ENCODE assay signal across 2 cellular contexts in the genomic region with DNA sequence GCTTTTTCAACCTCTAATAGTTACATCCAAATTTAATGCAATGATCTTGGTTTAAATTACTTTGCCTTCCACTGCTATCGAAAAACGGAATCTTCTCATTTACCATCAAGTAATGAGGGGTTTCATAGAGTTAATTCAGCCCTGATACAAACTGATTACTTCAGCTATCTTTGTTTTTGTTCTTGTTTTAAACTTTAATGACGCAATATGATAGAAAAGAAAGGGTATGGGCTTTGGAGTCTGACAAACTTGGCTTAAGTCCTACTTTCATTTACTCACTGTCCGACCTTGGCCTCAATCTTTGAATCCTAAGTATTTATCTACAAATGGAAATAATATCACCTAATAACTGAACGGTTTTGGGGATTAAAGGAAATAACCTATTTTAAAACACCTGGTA.
A peak's percentile ranks its signal among the peaks of the same experiment; 100 is the strongest.
TF ChIP-seq lines count a peak whose summit lies in the region.

No MANE protein-coding gene starts in this region.

TF ChIP-seq in K562, 482 proteins besides CTCF, POLR2A, EP300 and RAD21:
- TF ChIP-seq ATF3 (IDR thresholded peaks at IDR 0.05): 0 out of 2 replicates have a peak, but pooled peaks have one; percentile 22
- no peak for TF ChIP-seq ATF3 (CRISPR knock-in tag; conservative IDR thresholded peaks at IDR 0.05)
- TF ChIP-seq CEBPG (CRISPR knock-in tag; IDR thresholded peaks at IDR 0.05): no peak
- peak in 1 of 2 experiments; percentile 38; a peak in 1 of 4 replicates for TF ChIP-seq CEBPG (tag; conservative IDR thresholded peaks at IDR 0.05 in 1 of 2, IDR thresholded peaks at IDR 0.05 in 1 of 2)
- TF ChIP-seq NFRKB (IDR thresholded peaks at IDR 0.05; ENCODE audit: low read depth): no peak

TF ChIP-seq in liver, 16 proteins besides CTCF, POLR2A, EP300 and RAD21:
- TF ChIP-seq JUND (IDR thresholded peaks at IDR 0.05): peak in 1 of 2 donors; percentile 41
- peak; percentile 22 for TF ChIP-seq SP1 (IDR thresholded peaks at IDR 0.05)
- no peak for TF ChIP-seq GABPA (IDR thresholded peaks at IDR 0.05 in 1 of 2, conservative IDR thresholded peaks at IDR 0.05 in 1 of 2)
- TF ChIP-seq ATF3 (IDR thresholded peaks at IDR 0.05): peak; percentile 73
- peak; percentile 35 to 51 for TF ChIP-seq HNF4A (conservative IDR thresholded peaks at IDR 0.05)
